In the genomic region with DNA sequence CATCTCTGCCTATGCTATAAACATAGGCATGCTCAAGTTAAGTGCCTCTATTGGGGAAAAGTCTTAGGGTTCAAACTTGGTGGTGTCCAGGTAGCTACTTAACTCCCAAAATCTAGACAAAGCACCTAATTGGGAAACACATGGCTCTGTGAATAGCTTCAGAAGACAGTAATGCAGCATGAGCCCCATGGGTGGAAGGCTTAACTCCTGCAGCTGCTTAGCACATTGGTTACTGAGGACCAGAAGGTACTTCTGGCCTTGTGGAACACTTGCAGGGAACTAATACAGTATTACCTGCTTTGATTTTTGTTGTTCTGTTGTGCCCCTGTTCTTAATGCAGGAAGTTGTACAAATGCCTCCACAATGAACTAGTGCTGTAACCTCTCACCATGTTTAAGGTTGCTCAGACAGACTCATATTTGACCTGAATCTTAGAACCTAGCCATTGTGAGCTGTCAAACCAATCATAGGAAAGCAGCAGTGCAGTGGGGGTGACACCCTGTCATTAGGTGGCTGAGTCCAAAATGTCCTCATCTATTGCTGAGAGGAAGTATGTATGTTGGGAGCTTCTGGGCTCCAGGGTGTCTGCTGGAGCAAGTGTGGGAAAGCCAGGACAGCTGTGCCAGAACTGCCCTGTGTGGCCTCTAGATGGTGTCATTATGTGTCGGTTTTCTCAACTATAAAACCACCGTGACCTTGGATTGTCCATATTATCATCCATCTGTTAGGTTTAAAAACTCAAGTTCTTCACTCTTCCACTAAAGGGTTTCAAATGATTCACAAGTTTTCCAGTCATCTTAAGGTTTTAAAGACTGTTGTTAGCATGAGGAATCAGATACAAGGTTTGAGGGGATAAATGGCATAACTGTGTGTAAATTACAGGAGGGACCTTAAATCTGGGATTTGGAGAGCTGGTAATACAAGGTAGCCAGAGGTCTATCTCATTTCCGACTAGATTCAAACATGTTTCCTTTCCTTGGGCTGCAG, we compare ENCODE assay signal across 12 cellular contexts.
DNase-seq lines count a peak whose midpoint lies in the region; ATAC-seq and TF ChIP-seq lines count a peak whose summit lies in the region.
"Had no signal": no experiment of that assay in that cellular context is flagged by ENCODE, and none has a peak within 500 bp of the region (broad histone marks: within the 10 kb centered on the region; RNA-seq: fewer than 3 reads in every experiment).

No MANE protein-coding gene starts in this region.

- no peaks in the 10 kb centered on the region for H3K36me3 ChIP-seq in brain microvascular endothelial cell (replicated peaks)
- H3K36me3 ChIP-seq: neural progenitor cell had no signal

- H3K4me3 ChIP-seq in brain microvascular endothelial cell (ENCODE audit: low read depth, low read length) = no peak overlapping the region
- H3K4me3 ChIP-seq: neural progenitor cell had no signal

- no peaks in the 10 kb centered on the region for H3K36me3 Mint-ChIP-seq in activated CD8-positive, alpha-beta T cell treated with anti-CD3 and anti-CD28 coated beads for 36 hours (ENCODE audit: low read depth)
- H3K36me3 Mint-ChIP-seq: neural progenitor cell had no signal

- H3K4me3 Mint-ChIP-seq in activated CD8-positive, alpha-beta T cell treated with anti-CD3 and anti-CD28 coated beads for 36 hours = no peak overlapping the region
- H3K4me3 Mint-ChIP-seq: neural progenitor cell had no signal

- no peaks in the 10 kb centered on the region for H3K9me3 Mint-ChIP-seq in activated CD8-positive, alpha-beta T cell treated with anti-CD3 and anti-CD28 coated beads for 36 hours
- H3K9me3 Mint-ChIP-seq: neural progenitor cell had no signal

- in situ Hi-C loops in brain microvascular endothelial cell (cut with HindIII; ENCODE audit: low pct_ligation_motif_present, low sequenced_read_pairs) = no loop called here

- DNase-seq in NCI-H2171 treated with DMSO at 0.1 percent for 48 hours (lab: John Stamatoyannopoulos, UW) (peak; percentile 1), NCI-H2171 (lab: John Stamatoyannopoulos, UW) (no peak), HT-29 (ENCODE audit: low spot score) (peak; percentile 36), brain microvascular endothelial cell (no peak), myocyte (ENCODE audit: low read depth) (peak; percentile 17), ecto neural progenitor cell (ENCODE audit: low spot score) (no peak)
- no peak for DNase-seq in activated CD8-positive, alpha-beta T cell treated with anti-CD3 and anti-CD28 coated beads for 36 hours
- DNase-seq: HCEC 1CT; NCI-H1092; NK-92 treated with Interleukin-12 subunit alpha and Interleukin-12 subunit beta, amount 100 ng/mL, for 24 hours had no signal

- POLR2A ChIA-PET in activated CD8-positive, alpha-beta T cell treated with anti-CD3 and anti-CD28 coated beads for 36 hours (lab: Charles Lee) = interaction anchor here (0.6 kb wide), 1 partner anchor 230 kb away, joined by 3 read pairs; no protein-coding TSS in a partner anchor

- no peaks in the 10 kb centered on the region for H3K27me3 Mint-ChIP-seq in activated CD8-positive, alpha-beta T cell treated with anti-CD3 and anti-CD28 coated beads for 36 hours

- no peaks in the 10 kb centered on the region for H3K27me3 ChIP-seq in brain microvascular endothelial cell (replicated peaks)
- H3K27me3 ChIP-seq: neural progenitor cell had no signal

- no peak overlapping the region for H3K27ac Mint-ChIP-seq in activated CD8-positive, alpha-beta T cell treated with anti-CD3 and anti-CD28 coated beads for 36 hours
- H3K27ac Mint-ChIP-seq: neural progenitor cell had no signal

- peak; percentile 14 for TF ChIP-seq CTCF in brain microvascular endothelial cell (IDR thresholded peaks at IDR 0.05; ENCODE audit: low read depth, low read length, missing control alignments)
- TF ChIP-seq CTCF in activated CD8-positive, alpha-beta T cell treated with anti-CD3 and anti-CD28 coated beads for 36 hours (IDR thresholded peaks at IDR 0.05) = no peak

- H3K27ac ChIP-seq in brain microvascular endothelial cell = no peak overlapping the region
- H3K27ac ChIP-seq: neural progenitor cell had no signal

- H3K4me1 Mint-ChIP-seq in activated CD8-positive, alpha-beta T cell treated with anti-CD3 and anti-CD28 coated beads for 36 hours (ENCODE audit: low read depth) = peaks cover 21% of the 10 kb centered on the region
- H3K4me1 Mint-ChIP-seq: neural progenitor cell had no signal

- no peak for ATAC-seq in activated CD8-positive, alpha-beta T cell treated with anti-CD3 and anti-CD28 coated beads for 36 hours
- no peak for ATAC-seq in HG02642 (IDR thresholded peaks at IDR 0.05; ENCODE audit: poor library complexity, unreplicated experiment)

- intact Hi-C loops in activated CD8-positive, alpha-beta T cell treated with anti-CD3 and anti-CD28 coated beads for 36 hours (cut with micrococcal nuclease) = no loop called here

- CTCF ChIA-PET in activated CD8-positive, alpha-beta T cell treated with anti-CD3 and anti-CD28 coated beads for 36 hours (lab: Charles Lee) = interaction anchor here (0.8 to 1.0 kb wide), 2 partner anchors 12 to 63 kb away, joined by 3 to 4 read pairs; no protein-coding TSS in a partner anchor

Comparison
In these comparisons a context has a peak if more than half of its experiments do, and no peak if none do; other contexts are left out.
1. DNase-seq: peak in NCI-H2171 treated with DMSO at 0.1 percent for 48 hours (single experiment), HT-29 (single experiment) and myocyte (single experiment); none in NCI-H2171 (single experiment), brain microvascular endothelial cell (single experiment), activated CD8-positive, alpha-beta T cell treated with anti-CD3 and anti-CD28 coated beads for 36 hours (single experiment) and ecto neural progenitor cell (single experiment).